10 cellular contexts compared by ENCODE assay signal in the genomic region with DNA sequence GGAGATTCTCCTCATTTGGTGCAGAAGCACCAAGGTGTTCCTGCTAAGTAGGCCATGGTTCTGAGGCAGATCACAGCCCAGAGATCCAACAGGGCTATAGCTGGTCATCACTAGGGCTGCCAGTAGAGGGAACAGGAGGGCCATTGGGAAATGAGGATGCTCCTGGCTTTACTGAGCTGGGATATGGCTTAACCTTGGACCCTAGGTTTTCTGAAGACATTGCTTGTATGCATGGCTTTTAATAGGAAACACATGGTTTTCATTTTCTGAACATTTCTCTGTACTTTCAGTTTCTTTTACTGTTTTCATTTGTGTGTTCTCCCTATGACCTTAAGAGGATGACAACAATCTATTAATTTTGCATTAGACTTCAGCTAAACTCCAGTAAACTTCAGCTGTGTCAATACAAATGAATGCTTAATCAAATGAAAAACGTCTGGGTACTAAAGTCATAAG. TPM values are rescaled to one million over a fixed set of nuclear protein-coding genes. Genes with fewer than 3 reads are reported as not detected.
A peak's percentile ranks its signal among the peaks of the same experiment; 100 is the strongest.
DNase-seq lines count a peak whose midpoint lies in the region; ATAC-seq, FAIRE-seq and TF ChIP-seq lines count a peak whose summit lies in the region.
"Had no signal": no experiment of that assay in that cellular context is flagged by ENCODE, and none has a peak within 500 bp of the region (broad histone marks: within the 10 kb centered on the region; RNA-seq: fewer than 3 reads in every experiment).

A gene (minus strand): TSS at position 406 of the 456 bp plus-strand sequence. CDS start 262 bp downstream, at position 144.

- no peak within 1 kb of the TSS for H3K4me3 Mint-ChIP-seq in T-cell
- H3K4me3 Mint-ChIP-seq: type B pancreatic cell had no signal

- peak; percentile 80 for FAIRE-seq in GM12891 (lab: Jason Lieb, UNC)

- no peaks in the 10 kb centered on the region for H3K36me3 Mint-ChIP-seq in T-cell
- H3K36me3 Mint-ChIP-seq: type B pancreatic cell had no signal

- ATAC-seq in GM21529 (IDR thresholded peaks at IDR 0.05; ENCODE audit: unreplicated experiment) (peak; percentile 75), HG03520 (IDR thresholded peaks at IDR 0.05; ENCODE audit: unreplicated experiment) (peak; percentile 66), T-cell (replicated peaks in 1 of 4) (no peak)

- DNase-seq in GM12891 (ENCODE audit: insufficient read length, low spot score) (no peak), fibroblast of mammary gland (ENCODE audit: low read depth) (peak; percentile 42), suprapubic skin (ENCODE audit: low spot score in 2 of 2) (no peak), NCI-H526 (lab: John Stamatoyannopoulos, UW) (no peak), right atrium auricular region (ENCODE audit: low spot score) (no peak), T-cell (no peak)
- DNase-seq: dorsolateral prefrontal cortex had no signal

- H3K9me3 ChIP-seq in suprapubic skin (no peaks in the 10 kb centered on the region), right atrium auricular region (no peaks in the 10 kb centered on the region)

- no peak within 1 kb of the TSS for H3K4me3 ChIP-seq in fibroblast of mammary gland (ENCODE audit: control insufficient read depth, low read depth, low read length)
- no peak within 1 kb of the TSS for H3K4me3 ChIP-seq in suprapubic skin
- H3K4me3 ChIP-seq in right atrium auricular region: no peak within 1 kb of the TSS
- H3K4me3 ChIP-seq: dorsolateral prefrontal cortex had no signal

- peaks cover 20 to 33% (median 22%) of the 10 kb centered on the region in 3 donors for H3K4me1 Mint-ChIP-seq in T-cell

- H3K4me1 ChIP-seq in suprapubic skin (no peaks in the 10 kb centered on the region), right atrium auricular region (no peaks in the 10 kb centered on the region)

- TF ChIP-seq POLR2A in GM12891 (IDR thresholded peaks at IDR 0.05; ENCODE audit: low read depth, low read length): no peak
- TF ChIP-seq POLR2A in suprapubic skin (IDR thresholded peaks at IDR 0.05): no peak

- CTCF ChIA-PET in T-cell (lab: Charles Lee): interaction anchor here in 1 of 2 donors (0.6 kb wide), 1 partner anchor 908 kb away, joined by 3 read pairs; no protein-coding TSS in a partner anchor

- POLR2A ChIA-PET in T-cell (lab: Charles Lee): no interaction called here

- no peak within 1 kb of the TSS for H3K27ac Mint-ChIP-seq in T-cell
- H3K27ac Mint-ChIP-seq: type B pancreatic cell had no signal

- H3K36me3 ChIP-seq in suprapubic skin (no peaks in the 10 kb centered on the region), right atrium auricular region (no peaks in the 10 kb centered on the region)

- no peaks in the 10 kb centered on the region for H3K27me3 Mint-ChIP-seq in T-cell
- H3K27me3 Mint-ChIP-seq: type B pancreatic cell had no signal

- TF ChIP-seq CTCF in fibroblast of mammary gland (conservative IDR thresholded peaks at IDR 0.05; ENCODE audit: control insufficient read depth, insufficient read depth, low read depth, low read length) (peak; percentile 41), suprapubic skin (IDR thresholded peaks at IDR 0.05) (no peak), right atrium auricular region (IDR thresholded peaks at IDR 0.05) (no peak)

- WGBS in suprapubic skin: 39% methylated on average over 1 of the region's 1 CpG

- no peak for TF ChIP-seq EP300 in suprapubic skin (IDR thresholded peaks at IDR 0.05)

- no peaks in the 10 kb centered on the region for H3K9me3 Mint-ChIP-seq in T-cell
- H3K9me3 Mint-ChIP-seq: type B pancreatic cell had no signal

- no peak within 1 kb of the TSS for H3K27ac ChIP-seq in suprapubic skin
- no peak within 1 kb of the TSS for H3K27ac ChIP-seq in right atrium auricular region
- H3K27ac ChIP-seq: dorsolateral prefrontal cortex had no signal

- no peaks in the 10 kb centered on the region for H3K27me3 ChIP-seq in suprapubic skin
- no peaks in the 10 kb centered on the region for H3K27me3 ChIP-seq in right atrium auricular region
- H3K27me3 ChIP-seq: dorsolateral prefrontal cortex had no signal

TF ChIP-seq in GM12891, 5 proteins besides CTCF, POLR2A, EP300 and RAD21:
- TF ChIP-seq PAX5 (IDR thresholded peaks at IDR 0.05; ENCODE audit: insufficient read depth, low read length, severe bottlenecking): no peak
- no peak for TF ChIP-seq TAF1 (IDR thresholded peaks at IDR 0.05; ENCODE audit: low read depth, low read length)
- TF ChIP-seq SPI1 (IDR thresholded peaks at IDR 0.05; ENCODE audit: low read depth, low read length): no peak
- TF ChIP-seq POLR2AphosphoS5 (IDR thresholded peaks at IDR 0.05; ENCODE audit: low read depth, low read length): no peak
- TF ChIP-seq POU2F2 (IDR thresholded peaks at IDR 0.05; ENCODE audit: low read depth, low read length): no peak

RNA-seq across cellular contexts. Expression of the gene that starts here (rescaled TPM):
- 0.05 TPM for polyA plus RNA-seq in GM12891 (2012; ENCODE audit: low read depth, missing spikeins)
- not detected for total RNA-seq in suprapubic skin
- total RNA-seq in right atrium auricular region: not detected
- not detected for total RNA-seq in T-cell
- total RNA-seq: dorsolateral prefrontal cortex had no signal

Comparison
In these comparisons a context has a peak if more than half of its experiments do, and no peak if none do; other contexts are left out.
1. ATAC-seq: peak in GM21529 (single experiment) and HG03520 (single experiment); none in T-cell (0 of 4).